9 cellular contexts compared by ENCODE assay signal in the genomic region with DNA sequence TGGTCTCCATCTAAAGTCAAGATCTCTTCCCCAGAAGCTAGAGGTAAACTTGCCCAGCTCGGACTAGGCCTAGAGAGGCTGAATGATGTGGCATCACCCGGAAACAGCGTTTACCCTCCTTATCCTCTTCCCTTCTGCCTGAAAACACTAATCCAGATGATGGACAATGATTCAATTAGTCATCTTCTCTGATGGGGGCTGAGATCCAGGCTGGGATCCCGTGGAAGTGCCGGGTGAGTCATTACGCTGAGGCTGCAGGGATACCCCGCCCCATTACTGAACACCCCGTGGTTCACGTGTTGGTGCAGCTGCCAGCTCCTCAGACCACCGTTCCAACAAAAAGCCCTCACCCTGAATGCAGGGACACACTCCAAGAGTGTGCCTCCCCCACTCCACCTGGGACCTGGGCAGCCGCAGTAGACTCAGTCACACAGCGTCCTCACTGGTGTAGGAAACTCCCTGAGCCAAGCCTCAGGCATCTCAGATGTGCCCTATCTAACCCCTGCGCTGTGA. TPM values are rescaled to one million over a fixed set of nuclear protein-coding genes. Genes with fewer than 3 reads are reported as not detected.
A peak's percentile ranks its signal among the peaks of the same experiment; 100 is the strongest.
DNase-seq lines count a peak whose midpoint lies in the region; ATAC-seq and TF ChIP-seq lines count a peak whose summit lies in the region.
"Had no signal": no experiment of that assay in that cellular context is flagged by ENCODE, and none has a peak within 500 bp of the region (broad histone marks: within the 10 kb centered on the region; RNA-seq: fewer than 3 reads in every experiment).

No MANE protein-coding gene starts in this region.

- in situ Hi-C loops in Caki2 (cut with HindIII; ENCODE audit: low pct_unique_long_range_greater_than_20kb, low sequenced_read_pairs): no loop called here

- WGBS in right cardiac atrium: 46% methylated on average over 13 of the region's 13 CpGs
- WGBS in spleen, 5 donors: 46 to 83% (median 69%) methylated on average over 13 of the region's 13 CpGs

- intact Hi-C loops in ascending aorta (cut with DNase I) (loop anchor here (1.0 to 10.0 kb wide), 5 partner anchors 16 to 241 kb away; partner anchors contain the start of genes S100A14, S100A3 and SLC27A3), right cardiac atrium (cut with DNase I) (loop anchor here in 3 of 4 donors (2.0 to 5.0 kb wide), 3 partner anchors 34 to 37 kb away; partner anchors contain the start of gene S100A2 (in 1 of the 3)), spleen (cut with DNase I; ENCODE audit: low total_unique reads) (loop anchor here (5.0 kb wide), 1 partner anchor 34 kb away; the partner anchor contains the start of gene S100A2)

- peak overlapping the region; percentile 98 to 100 for H3K27ac ChIP-seq in ascending aorta
- H3K27ac ChIP-seq in right cardiac atrium (ENCODE audit: low read length): peak overlapping the region; percentile 61
- peak overlapping the region; percentile 7 to 99 (median 95) for H3K27ac ChIP-seq in spleen
- H3K27ac ChIP-seq: KMS-11 had no signal

- H3K9me3 ChIP-seq in ascending aorta: no peaks in the 10 kb centered on the region
- H3K9me3 ChIP-seq in right cardiac atrium (ENCODE audit: control insufficient read depth, low read length): no peaks in the 10 kb centered on the region
- no peaks in the 10 kb centered on the region for H3K9me3 ChIP-seq in spleen

- H3K4me3 ChIP-seq in ascending aorta (peak overlapping the region; percentile 70 to 95), right cardiac atrium (ENCODE audit: low read length) (peak overlapping the region; percentile 73), spleen (peak overlapping the region in 7 of 8 donors; percentile 15 to 84 (median 68))

- H3K27me3 ChIP-seq in ascending aorta (no peaks in the 10 kb centered on the region), right cardiac atrium (ENCODE audit: control insufficient read depth, insufficient read depth) (no peaks in the 10 kb centered on the region), spleen (replicated peaks in 1 of 7) (no peaks in the 10 kb centered on the region)

- TF ChIP-seq POLR2A in spleen (IDR thresholded peaks at IDR 0.05): no peak

- H3K4me1 ChIP-seq in ascending aorta (peaks cover 5 to 27% of the 10 kb centered on the region in 2 donors), right cardiac atrium (ENCODE audit: control insufficient read depth, insufficient read depth, low read length) (no peaks in the 10 kb centered on the region), spleen (peaks cover 21 to 67% (median 52%) of the 10 kb centered on the region in 6 donors)

- H3K36me3 ChIP-seq in ascending aorta (no peaks in the 10 kb centered on the region), spleen (peaks cover 0 to 12% (median 0%) of the 10 kb centered on the region in 6 donors)

- DNase-seq in Caki2 (ENCODE audit: low read depth) (peak; percentile 93), NCI-H2107 (lab: John Stamatoyannopoulos, UW) (peak; percentile 48), ascending aorta (ENCODE audit: low spot score in 2 of 2) (peak; percentile 60 to 87), right cardiac atrium (peak; percentile 78 to 81 (median 81)), spleen (peak; percentile 70), NCI-H526 treated with DMSO at 0.1 percent for 48 hours (lab: John Stamatoyannopoulos, UW) (no peak)

- TF ChIP-seq CTCF in ascending aorta (IDR thresholded peaks at IDR 0.05): no peak
- TF ChIP-seq CTCF in spleen (IDR thresholded peaks at IDR 0.05 in 8 of 11, conservative IDR thresholded peaks at IDR 0.05 in 3 of 11): no peak

- peak; percentile 4 to 61 for ATAC-seq in right cardiac atrium
- no peak for ATAC-seq in GM19397 (IDR thresholded peaks at IDR 0.05; ENCODE audit: unreplicated experiment)
- no peak for ATAC-seq in GM18868 (IDR thresholded peaks at IDR 0.05; ENCODE audit: unreplicated experiment)

RNA-seq across cellular contexts. Expression of gene S100A6, which starts 2.0 kb away (rescaled TPM):
- 1,350 and 1,721 TPM in 2 replicates for total RNA-seq in Caki2 (2014; rRNA removed; shearing (Covaris generic); ENCODE audit: low replicate concordance)
- total RNA-seq in ascending aorta: 336 TPM
- total RNA-seq in right cardiac atrium: 100 to 1,000 TPM; 334 to 461 (median 411) TPM
- 819 TPM for polyA plus RNA-seq in right cardiac atrium
- total RNA-seq in spleen: 100 to 1,000 TPM; 121 to 403 (median 193) TPM
- 100 to 1,000 TPM; 578 to 779 (median 653) TPM for polyA plus RNA-seq in spleen

RNA-seq across cellular contexts. Expression of gene S100A5, which starts 7.0 kb away (rescaled TPM):
- not detected in 2 replicates for total RNA-seq in Caki2 (2014; rRNA removed; shearing (Covaris generic); ENCODE audit: low replicate concordance)
- not detected for total RNA-seq in ascending aorta
- not detected for total RNA-seq in right cardiac atrium
- polyA plus RNA-seq in right cardiac atrium: not detected
- total RNA-seq in spleen: 1 to 10 TPM in 1 of 7 donors, not detected in 6; 2.8 TPM
- under 1 TPM in 2 of 3 donors, not detected in 1; 0.32 to 0.46 TPM for polyA plus RNA-seq in spleen

RNA-seq across cellular contexts. Expression of gene S100A4, which starts 11.9 kb away (rescaled TPM):
- 40.4 and 54.7 TPM in 2 replicates for total RNA-seq in Caki2 (2014; rRNA removed; shearing (Covaris generic); ENCODE audit: low replicate concordance)
- total RNA-seq in ascending aorta (690 TPM), right cardiac atrium (100 to 1,000 TPM in 3 of 4 donors, 10 to 100 TPM in 1; 95.9 to 243 (median 148) TPM), spleen (100 to 1,000 TPM; 161 to 521 (median 309) TPM)
- polyA plus RNA-seq in right cardiac atrium (329 TPM), spleen (100 to 1,000 TPM; 309 to 755 (median 572) TPM)

RNA-seq across cellular contexts. Expression of gene S100A3, which starts 15.3 kb away (rescaled TPM):
- not detected in 2 replicates for total RNA-seq in Caki2 (2014; rRNA removed; shearing (Covaris generic); ENCODE audit: low replicate concordance)
- total RNA-seq in ascending aorta (not detected), right cardiac atrium (1 to 10 TPM in 2 of 4 donors, under 1 TPM in 2; 0.54 to 2.0 (median 1.1) TPM), spleen (1 to 10 TPM in 2 of 7 donors, under 1 TPM in 1, not detected in 4; 0.44 to 1.3 (median 1.0) TPM)
- polyA plus RNA-seq in right cardiac atrium (1.6 TPM), spleen (1 to 10 TPM; 1.1 to 2.6 (median 2.2) TPM)

RNA-seq across cellular contexts. Expression of gene S100A2, which starts 31.9 kb away (rescaled TPM):
- 10.0 and 24.4 TPM in 2 replicates for total RNA-seq in Caki2 (2014; rRNA removed; shearing (Covaris generic); ENCODE audit: low replicate concordance)
- total RNA-seq in ascending aorta (not detected), right cardiac atrium (1 to 10 TPM in 1 of 4 donors, under 1 TPM in 3; 0.92 to 1.2 (median 0.97) TPM), spleen (under 1 TPM in 2 of 7 donors, not detected in 5; 0.60 to 0.97 TPM)
- polyA plus RNA-seq in right cardiac atrium (3.7 TPM), spleen (1 to 10 TPM in 2 of 3 donors, under 1 TPM in 1; 0.61 to 5.2 (median 2.8) TPM)

Comparison
In these comparisons a context has a peak if more than half of its experiments do, and no peak if none do; other contexts are left out.
1. ATAC-seq: peak in right cardiac atrium (2 of 2); none in GM19397 (single experiment) and GM18868 (single experiment).
2. Peak in every context shown above with its lines, with median percentiles within 50 percentile points of each other: H3K27ac ChIP-seq and H3K4me3 ChIP-seq.